Comparison of ENCODE assay signal across 9 cellular contexts in the genomic region with DNA sequence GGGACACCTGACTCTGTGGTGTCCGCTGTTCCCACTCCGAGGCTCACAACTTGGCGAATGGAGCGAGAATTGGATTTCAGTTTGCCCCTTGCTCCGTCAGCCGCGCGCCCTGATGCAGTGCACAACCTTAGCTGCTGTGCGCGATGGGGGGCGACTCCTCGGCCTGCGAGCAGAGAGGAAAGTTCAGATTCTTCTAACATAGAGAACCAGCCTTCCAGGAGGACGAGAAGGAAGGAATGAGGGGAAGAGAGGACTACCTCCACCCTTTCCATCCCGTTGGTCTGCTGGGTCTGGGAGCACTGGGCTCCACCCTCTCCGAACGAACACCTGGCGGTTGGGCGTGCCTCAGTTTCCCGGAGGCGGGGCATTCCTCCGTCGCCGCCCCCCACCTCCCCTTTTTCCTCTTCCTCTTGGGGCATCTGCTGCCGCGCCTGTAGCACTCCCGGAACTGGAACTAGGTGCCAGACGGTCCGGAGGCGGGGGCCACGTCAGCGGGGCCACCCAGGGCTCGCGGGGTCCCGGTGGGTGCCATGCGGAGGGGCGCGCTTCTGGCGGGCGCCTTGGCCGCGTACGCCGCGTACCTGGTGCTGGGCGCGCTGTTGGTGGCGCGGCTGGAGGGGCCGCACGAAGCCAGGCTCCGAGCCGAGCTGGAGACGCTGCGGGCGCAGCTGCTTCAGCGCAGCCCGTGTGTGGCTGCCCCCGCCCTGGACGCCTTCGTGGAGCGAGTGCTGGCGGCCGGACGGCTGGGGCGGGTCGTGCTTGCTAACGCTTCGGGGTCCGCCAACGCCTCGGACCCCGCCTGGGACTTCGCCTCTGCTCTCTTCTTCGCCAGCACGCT. TPM values are rescaled to one million over a fixed set of nuclear protein-coding genes. Genes with fewer than 3 reads are reported as not detected.
A peak's percentile ranks its signal among the peaks of the same experiment; 100 is the strongest.
DNase-seq lines count a peak whose midpoint lies in the region; ATAC-seq, FAIRE-seq and TF ChIP-seq lines count a peak whose summit lies in the region.
"Had no signal": no experiment of that assay in that cellular context is flagged by ENCODE, and none has a peak within 500 bp of the region (broad histone marks: within the 10 kb centered on the region; RNA-seq: fewer than 3 reads in every experiment).

A gene (plus strand): TSS at position 425 of the 838 bp plus-strand sequence. CDS start 106 bp downstream, at position 531.

- DNase-seq in NCI-H1417 (lab: John Stamatoyannopoulos, UW) (peak; percentile 7 to 38 (median 38)), NCI-H1417 treated with DMSO at 0.1 percent for 48 hours (lab: John Stamatoyannopoulos, UW) (no peak), T-helper 9 cell (peak; percentile 25), bronchial epithelial cell (ENCODE audit: low read depth) (peak; percentile 48)
- DNase-seq in stimulated activated CD4-positive, alpha-beta T cell treated with anti-CD3 and anti-CD28 coated beads, Interleukin-2, amount 100 ng/mL, for 4 hours (ENCODE audit: low read depth), result peak; percentile 41

- peaks cover 4% of the 10 kb centered on the region for H3K36me3 ChIP-seq in bronchial epithelial cell (ENCODE audit: control insufficient read depth, insufficient read depth, low read length)

- no peaks in the 10 kb centered on the region for H3K27me3 ChIP-seq in bronchial epithelial cell (ENCODE audit: control insufficient read depth, insufficient read depth, low read length)
- H3K27me3 ChIP-seq in layer of hippocampus (ENCODE audit: control insufficient read depth, insufficient read depth, low read length), result no peaks in the 10 kb centered on the region

- H3K27ac ChIP-seq in layer of hippocampus (ENCODE audit: low read depth, low read length), result peak within 1 kb of the TSS; percentile 38

- TF ChIP-seq CTCF in bronchial epithelial cell (IDR thresholded peaks at IDR 0.05; ENCODE audit: insufficient read depth, low read length, severe bottlenecking), result peak; percentile 8

- ATAC-seq in GM21381 (IDR thresholded peaks at IDR 0.05; ENCODE audit: unreplicated experiment) (no peak), HG02852 (IDR thresholded peaks at IDR 0.05; ENCODE audit: unreplicated experiment) (no peak)

- peak within 1 kb of the TSS; percentile 71 for H3K4me3 ChIP-seq in bronchial epithelial cell (ENCODE audit: low read depth, low read length)

- FAIRE-seq in bronchial epithelial cell (lab: Jason Lieb, UNC), result no peak
- FAIRE-seq: endometrium had no signal

RNA-seq across cellular contexts. Expression of the gene that starts here (rescaled TPM):
- 19.0 and 27.8 TPM in 2 replicates for total RNA-seq in bronchial epithelial cell
